ENCODE assay signal across 4 cellular contexts in the genomic region with DNA sequence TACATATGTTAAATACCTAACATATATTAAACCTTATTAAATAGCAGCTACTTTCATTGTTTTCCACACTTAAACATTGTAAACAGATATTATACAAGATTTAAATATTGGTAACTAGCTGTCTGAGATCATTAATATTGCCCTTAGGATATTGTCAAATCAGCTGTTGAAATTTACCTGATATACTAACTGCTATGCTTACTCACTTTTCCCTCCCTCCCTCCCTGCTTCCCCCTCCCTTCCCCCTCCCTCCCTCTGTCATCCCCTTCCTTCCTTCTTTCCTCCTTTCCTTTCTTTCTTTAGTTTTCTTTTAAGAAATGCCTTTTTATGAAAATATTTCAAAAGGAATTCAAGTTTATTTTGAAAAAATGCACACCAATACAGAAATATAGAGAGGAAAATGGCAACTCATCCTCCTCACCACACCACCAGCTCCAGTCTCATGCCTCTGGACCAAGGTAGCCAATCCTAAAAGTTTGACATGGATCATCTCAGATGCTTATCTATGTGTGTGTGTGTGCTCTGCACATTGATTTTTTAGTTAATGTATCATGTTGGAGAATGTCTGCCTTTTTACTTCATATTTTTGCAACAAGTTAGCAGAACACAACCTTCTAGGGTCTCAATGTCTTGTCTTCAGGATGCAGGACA. TPM values are rescaled to one million over a fixed set of nuclear protein-coding genes. Genes with fewer than 3 reads are reported as not detected.
"Had no signal": no experiment of that assay in that cellular context is flagged by ENCODE, and none has a peak within 500 bp of the region (broad histone marks: within the 10 kb centered on the region; RNA-seq: fewer than 3 reads in every experiment).

No MANE protein-coding gene starts in this region.

RNA-seq across cellular contexts. Expression of gene CTAGE6, which starts 41.8 kb away (rescaled TPM):
- total RNA-seq: LHCN-M2, MCF 10A, PC-3, SJSA1 had no signal
